16 cellular contexts compared by ENCODE assay signal in genomic region chr3:44125241-44125640, GRCh38.
A peak's percentile ranks its signal among the peaks of the same experiment; 100 is the strongest.
DNase-seq lines count a peak whose midpoint lies in the region; ATAC-seq, FAIRE-seq and TF ChIP-seq lines count a peak whose summit lies in the region.
"Had no signal": no experiment of that assay in that cellular context is flagged by ENCODE, and none has a peak within 500 bp of the region (broad histone marks: within the 10 kb centered on the region; RNA-seq: fewer than 3 reads in every experiment).

No MANE protein-coding gene starts in this region.

- DNase-seq in EH (ENCODE audit: low read depth) (peak; percentile 55), LHCN-M2 (ENCODE audit: low read depth) (peak; percentile 11), fibroblast of gingiva (ENCODE audit: low read depth) (peak; percentile 49), keratinocyte (ENCODE audit: low read depth, low spot score) (no peak), frontal cortex (ENCODE audit: low spot score in 2 of 2) (no peak)
- DNase-seq: Kasumi-1, NCI-H1105, NCI-H1694, NCI-H524, PC-9 had no signal

- no peak for TF ChIP-seq CTCF in keratinocyte (optimal IDR thresholded peaks at IDR 0.05 in 1 of 3, IDR thresholded peaks at IDR 0.05 in 1 of 3, conservative IDR thresholded peaks at IDR 0.05 in 1 of 3; ENCODE audit: extremely low read depth in 1 of 3, insufficient read depth in 2 of 3, low read length in 3 of 3)

- H4K20me1 ChIP-seq in keratinocyte (ENCODE audit: control insufficient read depth, extremely low read depth, insufficient read depth, low read length) = no peaks in the 10 kb centered on the region

- dilution Hi-C loops in keratinocyte (cut with MboI; ENCODE audit: extremely low pct_ligation_motif_present, low sequenced_read_pairs) = no loop called here

- H3K9me1 ChIP-seq in keratinocyte (ENCODE audit: control insufficient read depth, extremely low read depth, insufficient read depth, low read length) = no peaks in the 10 kb centered on the region

- FAIRE-seq in keratinocyte (lab: Jason Lieb, UNC) (peak; percentile 26), frontal cortex (lab: Jason Lieb, UNC) (no peak)
- FAIRE-seq: A204.1 had no signal

- H3K4me1 ChIP-seq in keratinocyte (ENCODE audit: control insufficient read depth, extremely low read depth, insufficient read depth, low read length) = peaks cover 5% of the 10 kb centered on the region
- H3K4me1 ChIP-seq: HAP-1, SJSA1 had no signal

- no peaks in the 10 kb centered on the region for H3K36me3 ChIP-seq in keratinocyte (ENCODE audit: control insufficient read depth in 2 of 2, extremely low read depth in 1 of 2, insufficient read depth in 2 of 2, low read length in 2 of 2)
- H3K36me3 ChIP-seq: HAP-1, SJSA1 had no signal

- H3K27ac ChIP-seq in keratinocyte (ENCODE audit: control insufficient read depth, insufficient read depth, low read length) = no peak overlapping the region
- H3K27ac ChIP-seq: C4-2B, PC-9, SJSA1 had no signal

- no peak for ATAC-seq in HG03342 (IDR thresholded peaks at IDR 0.05; ENCODE audit: unreplicated experiment)
- no peak for ATAC-seq in HG03354 (IDR thresholded peaks at IDR 0.05; ENCODE audit: poor library complexity, severe bottlenecking, unreplicated experiment)

- no peaks in the 10 kb centered on the region for H3K9me3 ChIP-seq in keratinocyte (ENCODE audit: control insufficient read depth, low read depth, low read length)
- H3K9me3 ChIP-seq: HAP-1, SJSA1 had no signal

- H3K27me3 ChIP-seq in keratinocyte (ENCODE audit: control insufficient read depth, extremely low read depth, insufficient read depth, low read length) = peaks cover 5% of the 10 kb centered on the region
- H3K27me3 ChIP-seq: SJSA1 had no signal

- H3K4me2 ChIP-seq in keratinocyte (ENCODE audit: control insufficient read depth, extremely low read depth, insufficient read depth, low read depth, low read length) = no peak overlapping the region
- H3K4me2 ChIP-seq: PC-9 had no signal

- no peak overlapping the region for H2AFZ ChIP-seq in keratinocyte (ENCODE audit: control insufficient read depth, low read length)
- H2AFZ ChIP-seq: PC-9 had no signal

- H3K9ac ChIP-seq in keratinocyte (ENCODE audit: control insufficient read depth, extremely low read depth, insufficient read depth, low read length) = no peak overlapping the region

- no peak overlapping the region for H3K4me3 ChIP-seq in keratinocyte (ENCODE audit: control insufficient read depth in 2 of 3, extremely low read depth in 1 of 3, insufficient read depth in 2 of 3, low read depth in 1 of 3, low read length in 3 of 3)
- H3K4me3 ChIP-seq: HAP-1, PC-9, SJSA1 had no signal

- H3K79me2 ChIP-seq in keratinocyte (ENCODE audit: control insufficient read depth, insufficient read depth, low read length) = no peaks in the 10 kb centered on the region

Comparison
In these comparisons a context has a peak if more than half of its experiments do, and no peak if none do; other contexts are left out.
1. DNase-seq: peak in EH (single experiment), LHCN-M2 (single experiment) and fibroblast of gingiva (single experiment); none in keratinocyte (single experiment) and frontal cortex (0 of 2).